27 cellular contexts compared by ENCODE assay signal in the genomic region with DNA sequence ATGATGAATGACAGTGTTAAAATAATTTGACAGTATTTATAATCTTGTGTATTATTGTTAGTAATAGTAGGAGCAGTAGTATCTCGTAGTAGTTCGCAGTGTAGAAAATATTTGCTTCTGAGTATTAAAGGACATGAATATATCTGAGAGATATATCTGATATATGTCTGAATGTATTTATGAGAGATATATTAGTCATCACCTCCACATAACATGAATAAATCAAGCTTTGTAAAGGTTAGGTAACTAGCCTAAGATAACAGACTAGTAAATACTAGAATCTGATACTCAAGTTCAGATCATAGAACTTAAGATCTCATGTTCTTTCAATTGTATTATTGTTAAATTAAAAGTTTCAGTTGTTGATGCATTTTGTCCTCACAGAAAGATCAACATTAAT.
"Had no signal": no experiment of that assay in that cellular context is flagged by ENCODE, and none has a peak within 500 bp of the region (broad histone marks: within the 10 kb centered on the region; RNA-seq: fewer than 3 reads in every experiment).

No MANE protein-coding gene starts in this region.

- H3K27me3 ChIP-seq: brain microvascular endothelial cell, cardiac muscle cell, Peyer's patch had no signal

- DNase-seq: activated CD4-positive, alpha-beta T cell treated with anti-CD3 and anti-CD28 coated beads, Interleukin-2, amount 10 ng/mL, durations not matched to agents 24 days and 14 days; activated CD4-positive, alpha-beta T cell treated with anti-CD3 and anti-CD28 coated beads, Interleukin-2, amount 50 U/mL, for 4 hours; activated CD8-positive, alpha-beta T cell treated with anti-CD3 and anti-CD28 coated beads for 36 hours; activated effector memory CD4-positive, alpha-beta T cell treated with anti-CD3 and anti-CD28 coated beads, Interleukin-2, amount 50 U/mL, for 16 hours; activated naive CD4-positive, alpha-beta T cell; activated naive CD4-positive, alpha-beta T cell treated with anti-CD3 and anti-CD28 coated beads, Interleukin-2, amount 50 U/mL, for 16 hours; activated naive CD8-positive, alpha-beta T cell treated with anti-CD3 and anti-CD28 coated beads for 36 hours; activated T-cell treated with anti-CD3 and anti-CD28 coated beads, Interleukin-2, amount 50 U/mL, for 1 hour; activated T-cell treated with anti-CD3 and anti-CD28 coated beads, Interleukin-2, amount 50 U/mL, for 72 hours; amniotic stem cell; aorta; brain microvascular endothelial cell; NCI-H1105; NCI-H1436; NCI-H1694; NCI-H1930; NCI-H2081 treated with DMSO at 0.1 percent for 48 hours; NCI-H226; NCI-H446 treated with DMSO at 0.1 percent for 48 hours; NCI-H524; NCI-H69; Peyer's patch; Right ventricle myocardium superior; RPMI8226 had no signal

- ATAC-seq: activated CD8-positive, alpha-beta T cell treated with anti-CD3 and anti-CD28 coated beads for 36 hours; activated T-cell treated with anti-CD3 and anti-CD28 coated beads, Interleukin-2, amount 50 U/mL, for 72 hours; activated T-helper 17 cell treated with anti-CD3 and anti-CD28 coated beads, Interleukin-2, amount 50 U/mL, for 72 hours had no signal

- H3K9me3 ChIP-seq: Peyer's patch had no signal

- H3K36me3 ChIP-seq: brain microvascular endothelial cell, cardiac muscle cell, Peyer's patch had no signal

- H3K4me3 ChIP-seq: cardiac muscle cell, Peyer's patch had no signal

- H3K27ac ChIP-seq: brain microvascular endothelial cell, cardiac muscle cell, Peyer's patch had no signal

- FAIRE-seq: TTC549 had no signal

- H3K4me1 ChIP-seq: Peyer's patch had no signal
